26 cellular contexts compared by ENCODE assay signal in the genomic region with DNA sequence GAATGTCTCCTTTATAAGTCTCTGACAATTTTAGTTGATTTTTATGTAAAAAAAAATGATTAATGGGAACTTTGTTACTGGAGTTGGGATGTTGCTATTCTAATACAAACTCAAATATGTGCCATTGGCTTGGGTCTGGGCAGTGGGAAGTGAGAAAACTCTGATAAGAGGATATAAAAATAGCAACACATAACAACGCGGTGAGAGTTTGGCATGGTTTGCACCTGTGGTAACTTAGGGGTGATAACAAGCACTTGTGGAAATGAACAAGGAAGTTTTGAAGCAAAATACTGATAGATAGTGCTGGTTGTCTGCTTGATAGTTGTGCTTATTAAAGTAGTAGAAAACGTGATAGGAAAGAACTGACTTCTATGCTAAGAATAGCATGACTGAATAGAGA.
"Had no signal": no experiment of that assay in that cellular context is flagged by ENCODE, and none has a peak within 500 bp of the region (broad histone marks: within the 10 kb centered on the region; RNA-seq: fewer than 3 reads in every experiment).

No MANE protein-coding gene starts in this region.

- ATAC-seq: activated T-cell treated with anti-CD3 and anti-CD28 coated beads, Interleukin-2, amount 50 U/mL, for 4 hours; K562; T-cell had no signal

- H3K27ac ChIP-seq: PC-9, SK-N-MC, VCaP had no signal

- H3K36me3 Mint-ChIP-seq: activated CD4-positive, alpha-beta memory T cell treated with anti-CD3 and anti-CD28 coated beads for 36 hours; activated naive CD8-positive, alpha-beta T cell; T-cell had no signal

- H3K4me3 ChIP-seq: K562, PC-9, SK-N-MC had no signal

- FAIRE-seq: bronchial epithelial cell, K562, TTC549 had no signal

- H3K4me3 Mint-ChIP-seq: activated CD4-positive, alpha-beta memory T cell treated with anti-CD3 and anti-CD28 coated beads for 36 hours; activated CD4-positive, alpha-beta T cell treated with anti-CD3 and anti-CD28 coated beads, Interleukin-2, amount 10 ng/mL, durations not matched to agents 7 days and 5 days; activated naive CD4-positive, alpha-beta T cell treated with anti-CD3 and anti-CD28 coated beads for 36 hours; activated naive CD8-positive, alpha-beta T cell; activated T-cell treated with anti-CD3 and anti-CD28 coated beads, Interleukin-2, amount 50 U/mL, for 4 hours; T-cell had no signal

- H3K27me3 Mint-ChIP-seq: activated CD4-positive, alpha-beta memory T cell treated with anti-CD3 and anti-CD28 coated beads for 36 hours; activated CD4-positive, alpha-beta T cell treated with anti-CD3 and anti-CD28 coated beads, Interleukin-2, amount 10 ng/mL, durations not matched to agents 7 days and 5 days; activated naive CD8-positive, alpha-beta T cell; T-cell had no signal

- DNase-seq: activated CD4-positive, alpha-beta memory T cell treated with anti-CD3 and anti-CD28 coated beads for 36 hours; activated CD4-positive, alpha-beta T cell treated with anti-CD3 and anti-CD28 coated beads, Interleukin-2, amount 10 ng/mL, durations not matched to agents 7 days and 5 days; activated CD4-positive, CD25-positive, alpha-beta regulatory T cell; activated CD8-positive, alpha-beta memory T cell treated with anti-CD3 and anti-CD28 coated beads for 24 hours; activated gamma-delta T cell; activated naive CD4-positive, alpha-beta T cell treated with anti-CD3 and anti-CD28 coated beads for 36 hours; activated T-cell treated with anti-CD3 and anti-CD28 coated beads, Interleukin-2, amount 50 U/mL, for 4 hours; amygdala; Karpas-422; MM.1S; NCI-H1048; NCI-H146; NCI-H187 treated with DMSO at 0.1 percent for 48 hours; NCI-H2081 treated with DMSO at 0.1 percent for 48 hours; NCI-H446; NCI-H524; PC-9; T-cell; T-helper 2 cell; T1000 had no signal

- H3K4me1 Mint-ChIP-seq: activated CD4-positive, alpha-beta T cell treated with anti-CD3 and anti-CD28 coated beads, Interleukin-2, amount 10 ng/mL, durations not matched to agents 7 days and 5 days; T-cell had no signal

- H3K27ac Mint-ChIP-seq: activated CD4-positive, alpha-beta memory T cell treated with anti-CD3 and anti-CD28 coated beads for 36 hours; activated CD4-positive, alpha-beta T cell treated with anti-CD3 and anti-CD28 coated beads, Interleukin-2, amount 10 ng/mL, durations not matched to agents 7 days and 5 days; activated naive CD4-positive, alpha-beta T cell treated with anti-CD3 and anti-CD28 coated beads for 36 hours; activated naive CD8-positive, alpha-beta T cell; T-cell had no signal

- H3K9me3 Mint-ChIP-seq: activated CD4-positive, alpha-beta memory T cell treated with anti-CD3 and anti-CD28 coated beads for 36 hours; activated CD4-positive, alpha-beta T cell treated with anti-CD3 and anti-CD28 coated beads, Interleukin-2, amount 10 ng/mL, durations not matched to agents 7 days and 5 days had no signal
